In the genomic region with DNA sequence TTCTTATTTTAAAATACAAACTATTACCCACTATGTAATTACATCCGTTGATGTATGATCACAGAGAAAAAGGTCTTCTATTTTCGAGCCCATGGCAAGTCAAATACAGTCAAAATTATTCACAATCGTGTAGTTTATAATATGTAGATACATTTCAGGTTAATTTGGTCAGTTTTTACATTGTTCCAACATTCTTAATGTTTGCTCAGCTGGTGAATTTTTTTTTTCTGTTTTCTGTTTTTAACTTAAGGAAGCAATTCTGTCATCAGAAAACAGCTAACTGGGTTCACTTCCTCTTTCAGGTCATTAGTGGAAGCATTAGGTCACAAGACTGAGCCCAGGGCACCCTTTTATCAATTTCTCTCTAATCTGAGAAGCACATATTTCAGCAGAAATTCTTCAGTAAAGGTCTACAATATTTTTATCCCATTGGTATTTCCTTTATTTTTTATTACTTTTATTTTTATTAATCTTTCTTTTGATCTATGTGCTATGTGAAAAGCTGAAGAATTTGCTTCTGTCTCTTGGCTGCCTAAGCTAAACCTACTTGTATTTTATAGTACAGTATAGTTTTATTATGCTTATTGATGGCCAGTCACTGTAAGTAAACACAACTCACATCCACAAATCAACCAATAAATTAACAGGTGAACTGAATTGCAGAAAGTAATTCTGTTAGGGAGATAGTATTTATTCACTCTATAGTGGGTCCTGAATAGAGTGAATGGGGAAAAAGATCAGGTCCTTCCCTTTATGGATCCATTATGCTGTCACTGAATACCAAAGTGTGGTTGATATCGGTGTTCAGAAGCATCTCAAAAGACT, we compare ENCODE assay signal across 9 cellular contexts.
DNase-seq lines count a peak whose midpoint lies in the region; ATAC-seq, FAIRE-seq and TF ChIP-seq lines count a peak whose summit lies in the region.
"Had no signal": no experiment of that assay in that cellular context is flagged by ENCODE, and none has a peak within 500 bp of the region (broad histone marks: within the 10 kb centered on the region; RNA-seq: fewer than 3 reads in every experiment).

No MANE protein-coding gene starts in this region.

- peak overlapping the region; percentile 84 to 94 (median 91) for H3K27ac Mint-ChIP-seq in IgD-negative memory B cell

- H3K27ac ChIP-seq in dorsolateral prefrontal cortex = peak overlapping the region in 47 of 59 donors; percentile 1 to 80 (median 63)

- no peaks in the 10 kb centered on the region for H3K27me3 ChIP-seq in dorsolateral prefrontal cortex

- FAIRE-seq in D721Med (lab: Jason Lieb, UNC) = no peak
- FAIRE-seq: H1 had no signal

- no peaks in the 10 kb centered on the region for H3K9me3 Mint-ChIP-seq in IgD-negative memory B cell

- TF ChIP-seq CTCF in GM10248 (IDR thresholded peaks at IDR 0.05; ENCODE audit: control extremely low read depth, extremely low read depth, low read depth, missing control alignments) (no peak), dorsolateral prefrontal cortex (IDR thresholded peaks at IDR 0.05 in 54 of 56, conservative IDR thresholded peaks at IDR 0.05 in 2 of 56; ENCODE audit: low read depth in 1 of 56, partially characterized antibody in 56 of 56) (no peak), D721Med (IDR thresholded peaks at IDR 0.05; ENCODE audit: insufficient read depth, missing control alignments) (no peak)

- ATAC-seq in GM21390 (IDR thresholded peaks at IDR 0.05; ENCODE audit: unreplicated experiment) (peak; percentile 50), HG03139 (IDR thresholded peaks at IDR 0.05; ENCODE audit: unreplicated experiment) (no peak)

- H3K4me1 Mint-ChIP-seq in IgD-negative memory B cell = peaks cover 41 to 52% (median 43%) of the 10 kb centered on the region in 3 donors

- CTCF ChIA-PET in GM10248 (lab: Yijun Ruan, JAX) = interaction anchor here (0.9 to 6.1 kb wide), 2 partner anchors 12 to 22 kb away, joined by 3 to 50 read pairs; no protein-coding TSS in a partner anchor

- intact Hi-C loops in dorsolateral prefrontal cortex (cut with DNase I) = no loop called here

- POLR2A ChIA-PET in GM10248 (lab: Yijun Ruan, JAX) = no interaction called here

- H3K4me3 ChIP-seq in dorsolateral prefrontal cortex = no peak overlapping the region

- DNase-seq in GM10248 (ENCODE audit: extremely low spot score) (peak; percentile 24), dorsolateral prefrontal cortex (no peak), D721Med (ENCODE audit: insufficient read length, low spot score) (no peak), GDM1 (lab: John Stamatoyannopoulos, UW) (no peak), SHP77 treated with DMSO at 0.1 percent for 48 hours (lab: John Stamatoyannopoulos, UW) (no peak)

- H3K27me3 Mint-ChIP-seq in IgD-negative memory B cell = no peaks in the 10 kb centered on the region

- peaks cover 3% of the 10 kb centered on the region for H3K36me3 Mint-ChIP-seq in IgD-negative memory B cell

- peak overlapping the region; percentile 65 to 92 (median 80) for H3K4me3 Mint-ChIP-seq in IgD-negative memory B cell
